8 cellular contexts compared by ENCODE assay signal in genomic region chr9:133403766-133404439, GRCh38. TPM values are rescaled to one million over a fixed set of nuclear protein-coding genes. Genes with fewer than 3 reads are reported as not detected.
DNase-seq lines count a peak whose midpoint lies in the region; ATAC-seq and TF ChIP-seq lines count a peak whose summit lies in the region.

No MANE protein-coding gene starts in this region.

- in situ Hi-C loops in astrocyte of the cerebellum (cut with HindIII; ENCODE audit: low sequenced_read_pairs) = no loop called here

- no peaks in the 10 kb centered on the region for H3K9me3 Mint-ChIP-seq in T-cell
- no peaks in the 10 kb centered on the region for H3K9me3 Mint-ChIP-seq in memory B cell

- WGBS in heart left ventricle, 4 donors = 69 to 83% (median 82%) methylated on average over 10 to 14 of the region's 14 CpGs
- WGBS in suprapubic skin = 62% methylated on average over 10 of the region's 14 CpGs

- TF ChIP-seq CTCF in heart left ventricle (IDR thresholded peaks at IDR 0.05) (peak; percentile 18 to 62 (median 35)), astrocyte of the cerebellum (IDR thresholded peaks at IDR 0.05; ENCODE audit: low read depth, low read length, missing control alignments) (peak; percentile 53), suprapubic skin (IDR thresholded peaks at IDR 0.05) (peak; percentile 27 to 58)

- DNase-seq in heart left ventricle = no peak
- DNase-seq in left cardiac atrium = no peak
- DNase-seq in T-cell = peak; percentile 19 to 68 (median 53)
- DNase-seq in astrocyte of the cerebellum (ENCODE audit: low read depth) = no peak
- DNase-seq in memory B cell (ENCODE audit: low spot score in 2 of 2) = peak; percentile 45 to 46
- DNase-seq in suprapubic skin (ENCODE audit: low spot score in 2 of 2) = no peak

- H3K27me3 ChIP-seq in heart left ventricle = no peaks in the 10 kb centered on the region
- H3K27me3 ChIP-seq in suprapubic skin = no peaks in the 10 kb centered on the region

- peaks cover 0 to 12% (median 10%) of the 10 kb centered on the region in 3 donors for H3K4me1 Mint-ChIP-seq in T-cell
- H3K4me1 Mint-ChIP-seq in memory B cell = peaks cover 17% of the 10 kb centered on the region

- H3K27ac ChIP-seq in heart left ventricle (no peak overlapping the region), suprapubic skin (no peak overlapping the region)

- ATAC-seq in heart left ventricle (no peak), left cardiac atrium (no peak), T-cell (replicated peaks in 1 of 4) (peak; percentile 55 to 68 (median 61)), memory B cell (ENCODE audit: low read depth) (peak; percentile 55), GM21529 (IDR thresholded peaks at IDR 0.05; ENCODE audit: unreplicated experiment) (no peak), HG03159 (IDR thresholded peaks at IDR 0.05; ENCODE audit: unreplicated experiment) (no peak)

- CTCF ChIA-PET in T-cell (lab: Charles Lee) = interaction anchor here (0.6 to 1.5 kb wide), 3 partner anchors 12 to 57 kb away, joined by 3 read pairs; no protein-coding TSS in a partner anchor

- no peak for TF ChIP-seq EP300 in suprapubic skin (IDR thresholded peaks at IDR 0.05)

- H3K4me1 ChIP-seq in heart left ventricle = peaks cover 0 to 17% (median 0%) of the 10 kb centered on the region in 12 donors
- H3K4me1 ChIP-seq in suprapubic skin = no peaks in the 10 kb centered on the region

- no peak overlapping the region for H3K4me3 Mint-ChIP-seq in T-cell
- H3K4me3 Mint-ChIP-seq in memory B cell = no peak overlapping the region

- H3K27me3 Mint-ChIP-seq in T-cell (no peaks in the 10 kb centered on the region), memory B cell (no peaks in the 10 kb centered on the region)

- POLR2A ChIA-PET in T-cell (lab: Charles Lee) = no interaction called here

- no peak overlapping the region for H3K27ac Mint-ChIP-seq in T-cell
- no peak overlapping the region for H3K27ac Mint-ChIP-seq in memory B cell

- H3K9me3 ChIP-seq in heart left ventricle (no peaks in the 10 kb centered on the region), suprapubic skin (no peaks in the 10 kb centered on the region)

- TF ChIP-seq POLR2A in heart left ventricle (IDR thresholded peaks at IDR 0.05) (no peak), suprapubic skin (IDR thresholded peaks at IDR 0.05) (no peak)

- H3K36me3 ChIP-seq in heart left ventricle (peaks cover 0 to 47% (median 33%) of the 10 kb centered on the region in 9 donors), suprapubic skin (peaks cover 44% of the 10 kb centered on the region)

- no peak overlapping the region for H3K4me3 ChIP-seq in heart left ventricle
- H3K4me3 ChIP-seq in astrocyte of the cerebellum (ENCODE audit: low read depth, low read length) = no peak overlapping the region
- H3K4me3 ChIP-seq in suprapubic skin = no peak overlapping the region

- peaks cover 6% of the 10 kb centered on the region for H3K36me3 Mint-ChIP-seq in T-cell
- H3K36me3 Mint-ChIP-seq in memory B cell = peaks cover 13% of the 10 kb centered on the region

- intact Hi-C loops in heart left ventricle (cut with DNase I) (loop anchor here in 3 of 10 donors (10.0 kb wide), 2 partner anchors 219 to 321 kb away; no protein-coding TSS in a partner anchor), left cardiac atrium (cut with DNase I) (no loop called here)

RNA-seq across cellular contexts. Expression of gene REXO4, which starts 13.9 kb away (rescaled TPM):
- total RNA-seq in heart left ventricle (10 to 100 TPM in 8 of 9 donors, 1 to 10 TPM in 1; 9.6 to 21.5 (median 13.7) TPM), left cardiac atrium (10 to 100 TPM; 12.2 to 12.6 TPM), T-cell (10 to 100 TPM; 23.6 to 44.5 (median 34.9) TPM), suprapubic skin (10 to 100 TPM; 20.9 to 28.3 (median 22.2) TPM)
- polyA plus RNA-seq in heart left ventricle = 10 to 100 TPM; 10.7 to 30.6 TPM

RNA-seq across cellular contexts. Expression of gene ADAMTS13, which starts 18.3 kb away (rescaled TPM):
- total RNA-seq in heart left ventricle (1 to 10 TPM; 1.0 to 3.7 (median 2.7) TPM), left cardiac atrium (1 to 10 TPM; 2.0 to 2.3 TPM), T-cell (1 to 10 TPM; 1.3 to 3.3 (median 2.4) TPM), suprapubic skin (1 to 10 TPM; 1.2 to 3.3 (median 1.6) TPM)
- polyA plus RNA-seq in heart left ventricle = 1 to 10 TPM in 1 of 2 donors, under 1 TPM in 1; 0.64 to 5.8 TPM

RNA-seq across cellular contexts. Expression of gene STKLD1, which starts 27.7 kb away (rescaled TPM):
- under 1 TPM in 7 of 9 donors, not detected in 2; 0.40 to 0.91 (median 0.52) TPM for total RNA-seq in heart left ventricle
- under 1 TPM; 0.25 to 0.46 TPM for polyA plus RNA-seq in heart left ventricle
- total RNA-seq in left cardiac atrium = 1 to 10 TPM in 1 of 2 donors, under 1 TPM in 1; 0.77 to 1.1 TPM
- total RNA-seq in T-cell = 1 to 10 TPM in 2 of 5 donors, under 1 TPM in 3; 0.49 to 1.1 (median 0.70) TPM
- total RNA-seq in suprapubic skin = 1 to 10 TPM in 3 of 4 donors, not detected in 1; 1.8 to 4.2 (median 2.3) TPM

RNA-seq across cellular contexts. Expression of gene SURF4, which starts 28.0 kb away (rescaled TPM):
- total RNA-seq in heart left ventricle = 100 to 1,000 TPM in 2 of 9 donors, 10 to 100 TPM in 7; 53.8 to 106 (median 77.8) TPM
- polyA plus RNA-seq in heart left ventricle = 100 to 1,000 TPM in 1 of 2 donors, 10 to 100 TPM in 1; 31.2 to 185 TPM
- 100 to 1,000 TPM in 1 of 2 donors, 10 to 100 TPM in 1; 95.4 to 127 TPM for total RNA-seq in left cardiac atrium
- 100 to 1,000 TPM in 4 of 5 donors, 10 to 100 TPM in 1; 73.5 to 114 (median 107) TPM for total RNA-seq in T-cell
- 100 to 1,000 TPM in 3 of 4 donors, 10 to 100 TPM in 1; 71.7 to 136 (median 118) TPM for total RNA-seq in suprapubic skin

RNA-seq across cellular contexts. Expression of gene SURF2, which starts 47.6 kb away (rescaled TPM):
- 10 to 100 TPM; 10.0 to 24.8 (median 13.6) TPM for total RNA-seq in heart left ventricle
- polyA plus RNA-seq in heart left ventricle = 10 to 100 TPM; 31.1 to 41.1 TPM
- 10 to 100 TPM; 10.6 to 15.5 TPM for total RNA-seq in left cardiac atrium
- total RNA-seq in T-cell = 10 to 100 TPM; 17.0 to 25.3 (median 24.9) TPM
- total RNA-seq in suprapubic skin = 10 to 100 TPM; 15.3 to 42.3 (median 31.2) TPM

Comparison
In these comparisons a context has a peak if more than half of its experiments do, and no peak if none do; other contexts are left out.
1. ATAC-seq: peak in T-cell (4 of 4) and memory B cell (single experiment); none in heart left ventricle (0 of 4), left cardiac atrium (0 of 2), GM21529 (single experiment) and HG03159 (single experiment).
2. DNase-seq: peak in T-cell (34 of 34) and memory B cell (2 of 2); none in heart left ventricle (0 of 5), left cardiac atrium (single experiment), astrocyte of the cerebellum (single experiment) and suprapubic skin (0 of 2).
3. Peak in every context shown above with its lines, with median percentiles within 50 percentile points of each other: CTCF ChIP-seq.